In genomic region chr14:66011855-66012254, GRCh38 we compare ENCODE assay signal across 28 cellular contexts.
"Had no signal": no experiment of that assay in that cellular context is flagged by ENCODE, and none has a peak within 500 bp of the region (broad histone marks: within the 10 kb centered on the region; RNA-seq: fewer than 3 reads in every experiment).

No MANE protein-coding gene starts in this region.

- H3K27ac Mint-ChIP-seq: activated CD4-positive, alpha-beta memory T cell treated with anti-CD3 and anti-CD28 coated beads, Interleukin-2, amount 10 ng/mL, durations not matched to agents 7 days and 5 days; activated naive CD8-positive, alpha-beta T cell; brain had no signal

- H3K27me3 ChIP-seq: ascending aorta, breast epithelium, cardiac muscle cell, colonic mucosa, esophagus muscularis mucosa, foreskin keratinocyte, gastrocnemius medialis had no signal

- H3K4me1 ChIP-seq: ascending aorta, breast epithelium, colonic mucosa, esophagus muscularis mucosa, foreskin keratinocyte, gastrocnemius medialis had no signal

- H3K36me3 Mint-ChIP-seq: activated naive CD8-positive, alpha-beta T cell; brain had no signal

- H3K36me3 ChIP-seq: ascending aorta, breast epithelium, cardiac muscle cell, colonic mucosa, esophagus muscularis mucosa, gastrocnemius medialis, heart left ventricle had no signal

- H3K9me3 Mint-ChIP-seq: activated T-cell treated with anti-CD3 and anti-CD28 coated beads, Interleukin-2, amount 50 U/mL, for 4 hours had no signal

- H3K9me3 ChIP-seq: ascending aorta, breast epithelium, colonic mucosa, esophagus muscularis mucosa, gastrocnemius medialis, heart left ventricle had no signal

- H3K4me3 Mint-ChIP-seq: activated CD4-positive, alpha-beta memory T cell treated with anti-CD3 and anti-CD28 coated beads, Interleukin-2, amount 10 ng/mL, durations not matched to agents 7 days and 5 days; activated naive CD8-positive, alpha-beta T cell; activated T-cell treated with anti-CD3 and anti-CD28 coated beads, Interleukin-2, amount 50 U/mL, for 4 hours; brain had no signal

- DNase-seq: activated CD4-positive, alpha-beta memory T cell treated with anti-CD3 and anti-CD28 coated beads, Interleukin-2, amount 10 ng/mL, durations not matched to agents 7 days and 5 days; activated CD4-positive, alpha-beta T cell treated with anti-CD3 and anti-CD28 coated beads for 48 hours; activated CD4-positive, alpha-beta T cell treated with anti-CD3 and anti-CD28 coated beads, Interleukin-2, amount 50 U/mL, for 4 hours; activated CD4-positive, CD25-positive, alpha-beta regulatory T cell; activated CD4-positive, CD25-positive, alpha-beta regulatory T cell treated with anti-CD3 and anti-CD28 coated beads, Interleukin-2, amount 50 U/mL, for 72 hours; activated CD8-positive, alpha-beta memory T cell treated with anti-CD3 and anti-CD28 coated beads, Interleukin-2, amount 50 U/mL, for 48 hours; activated effector memory CD4-positive, alpha-beta T cell treated with Interleukin-2 at 50 U/mL for 16 hours; activated gamma-delta T cell treated with Interleukin-2 at 50 U/mL for 16 hours; activated naive CD4-positive, alpha-beta T cell treated with anti-CD3 and anti-CD28 coated beads, Interleukin-2, amount 50 U/mL, for 16 hours; activated naive CD4-positive, alpha-beta T cell treated with Interleukin-2 at 50 U/mL for 16 hours; activated T-cell treated with anti-CD3 and anti-CD28 coated beads for 4 hours; activated T-cell treated with anti-CD3 and anti-CD28 coated beads, Interleukin-2, amount 50 U/mL, for 4 hours; central memory CD4-positive, alpha-beta T cell; cerebellar nuclear complex; colonic mucosa; effector CD8-positive, alpha-beta T cell; erythroblast; foreskin keratinocyte; gastrocnemius medialis; glutamatergic neuron; heart left ventricle; T-helper 2 cell had no signal

- H3K27me3 Mint-ChIP-seq: activated naive CD8-positive, alpha-beta T cell had no signal

- ATAC-seq: foreskin keratinocyte, gastrocnemius medialis, heart left ventricle had no signal

- H3K4me3 ChIP-seq: ascending aorta, breast epithelium, cardiac muscle cell, colonic mucosa, esophagus muscularis mucosa, gastrocnemius medialis, heart left ventricle had no signal

- H3K27ac ChIP-seq: ascending aorta, breast epithelium, cardiac muscle cell, colonic mucosa, esophagus muscularis mucosa, foreskin keratinocyte, gastrocnemius medialis, heart left ventricle had no signal
